9 cellular contexts compared by ENCODE assay signal in genomic region chr11:269146-269890, GRCh38. TPM values are rescaled to one million over a fixed set of nuclear protein-coding genes. Genes with fewer than 3 reads are reported as not detected.
DNase-seq lines count a peak whose midpoint lies in the region; ATAC-seq, FAIRE-seq and TF ChIP-seq lines count a peak whose summit lies in the region.
"Had no signal": no experiment of that assay in that cellular context is flagged by ENCODE, and none has a peak within 500 bp of the region (broad histone marks: within the 10 kb centered on the region; RNA-seq: fewer than 3 reads in every experiment).

No MANE protein-coding gene starts in this region.

- ATAC-seq in HG03558 (IDR thresholded peaks at IDR 0.05; ENCODE audit: extremely low read depth, unreplicated experiment): peak; percentile 60
- ATAC-seq in WTC11: no peak

- FAIRE-seq in H54 (lab: Jason Lieb, UNC): no peak
- FAIRE-seq: islet of Langerhans had no signal

- BruUV-seq in Calu3 (replicated peaks; lab: Mats Ljungman, UMichigan): no TSS peak

- H3K4me3 Mint-ChIP-seq in Calu3 (ENCODE audit: low read depth, unreplicated experiment): peak overlapping the region; percentile 39
- H3K4me3 Mint-ChIP-seq in WTC11: peak overlapping the region; percentile 46

- TF ChIP-seq POLR2A in H54 (IDR thresholded peaks at IDR 0.05; ENCODE audit: low read depth, low read length): no peak

- H3K27ac Mint-ChIP-seq in Calu3 (ENCODE audit: unreplicated experiment): peak overlapping the region; percentile 28
- peak overlapping the region; percentile 71 for H3K27ac Mint-ChIP-seq in WTC11

- no peaks in the 10 kb centered on the region for H3K36me3 Mint-ChIP-seq in Calu3 (ENCODE audit: insufficient read depth, unreplicated experiment)
- 0 out of 2 replicates have a peak, but pooled peaks cover 3% of the 10 kb centered on the region for H3K36me3 Mint-ChIP-seq in WTC11

- no peaks in the 10 kb centered on the region for H3K9me3 Mint-ChIP-seq in Calu3 (ENCODE audit: low read depth, unreplicated experiment)
- peaks cover 11% of the 10 kb centered on the region; the same call in 1 of the 2 replicates for H3K9me3 Mint-ChIP-seq in WTC11

- intact Hi-C loops in Calu3 (cut with micrococcal nuclease; ENCODE audit: unreplicated experiment): no loop called here

- H3K4me1 Mint-ChIP-seq in Calu3 (ENCODE audit: low read depth, unreplicated experiment): peaks cover 18% of the 10 kb centered on the region
- H3K4me1 Mint-ChIP-seq in WTC11: peaks cover 28% of the 10 kb centered on the region

- DNase-seq in Calu3 (no peak), GM20000 (ENCODE audit: low spot score) (peak; percentile 78), WTC11 (ENCODE audit: low spot score) (no peak), globus pallidus (ENCODE audit: low spot score) (peak; percentile 47), NCI-H2029 treated with DMSO at 0.1 percent for 48 hours (lab: John Stamatoyannopoulos, UW) (no peak), H54 (ENCODE audit: insufficient read length, low spot score) (no peak)
- DNase-seq in stimulated activated CD4-positive, alpha-beta T cell treated with anti-CD3 and anti-CD28 coated beads, Interleukin-4, amount 100 ng/mL, for 24 hours: peak; percentile 66

- TF ChIP-seq CTCF in Calu3 (IDR thresholded peaks at IDR 0.05; ENCODE audit: unreplicated experiment) (no peak), GM20000 (IDR thresholded peaks at IDR 0.05; ENCODE audit: extremely low read depth, missing control alignments) (no peak), WTC11 (IDR thresholded peaks at IDR 0.05) (no peak)

- CTCF ChIA-PET in Calu3 (lab: Charles Lee) (interaction anchor here (1.0 kb wide), 2 partner anchors 12 to 125 kb away, joined by 3 read pairs; partner anchors contain the start of gene PKP3), WTC11 (lab: Charles Lee) (interaction anchor here (0.9 to 2.9 kb wide), 6 partner anchors 10 to 99 kb away, joined by 3 to 20 read pairs (median 4); no protein-coding TSS in a partner anchor)

- POLR2A ChIA-PET in WTC11 (lab: Charles Lee): interaction anchor here (0.9 kb wide), 1 partner anchor 31 kb away, joined by 3 read pairs; no protein-coding TSS in a partner anchor

- H3K27me3 Mint-ChIP-seq in Calu3 (ENCODE audit: unreplicated experiment): peaks cover 45% of the 10 kb centered on the region
- no peaks in the 10 kb centered on the region; the same call in 1 of the 2 replicates for H3K27me3 Mint-ChIP-seq in WTC11 (ENCODE audit: low read depth)

TF ChIP-seq in WTC11, 78 proteins besides CTCF, POLR2A, EP300 and RAD21 (continues in another document):
- TF ChIP-seq PREB (CRISPR knock-in tag; IDR thresholded peaks at IDR 0.05; ENCODE audit: borderline replicate concordance): no peak
- TF ChIP-seq ZNF219 (CRISPR knock-in tag; IDR thresholded peaks at IDR 0.05; ENCODE audit: borderline replicate concordance): no peak
- TF ChIP-seq ZBTB43 (CRISPR knock-in tag; IDR thresholded peaks at IDR 0.05): no peak
- peak; percentile 70; the same call in 1 of the 2 replicates for TF ChIP-seq USF1 (CRISPR knock-in tag; IDR thresholded peaks at IDR 0.05)
- TF ChIP-seq MAX (CRISPR knock-in tag; IDR thresholded peaks at IDR 0.05): no peak
- TF ChIP-seq HMGA2 (CRISPR knock-in tag; IDR thresholded peaks at IDR 0.05): no peak
- no peak for TF ChIP-seq NR1H2 (CRISPR knock-in tag; IDR thresholded peaks at IDR 0.05)
- TF ChIP-seq GABPB1 (CRISPR knock-in tag; IDR thresholded peaks at IDR 0.05): peak; percentile 86
- TF ChIP-seq ZMAT4 (CRISPR knock-in tag; IDR thresholded peaks at IDR 0.05): no peak
- no peak for TF ChIP-seq ZNF232 (CRISPR knock-in tag; IDR thresholded peaks at IDR 0.05)
- TF ChIP-seq OVOL2 (CRISPR knock-in tag; IDR thresholded peaks at IDR 0.05; ENCODE audit: borderline replicate concordance): no peak
- no peak for TF ChIP-seq E2F4 (CRISPR knock-in tag; IDR thresholded peaks at IDR 0.05; ENCODE audit: borderline replicate concordance, low read depth)
- no peak for TF ChIP-seq ZNF671 (CRISPR knock-in tag; IDR thresholded peaks at IDR 0.05)
- TF ChIP-seq ATF1 (CRISPR knock-in tag; IDR thresholded peaks at IDR 0.05): no peak
- TF ChIP-seq FOXJ3 (CRISPR knock-in tag; IDR thresholded peaks at IDR 0.05; ENCODE audit: borderline replicate concordance): no peak
- no peak for TF ChIP-seq ATF6 (CRISPR knock-in tag; IDR thresholded peaks at IDR 0.05)
- no peak for TF ChIP-seq ERG (CRISPR knock-in tag; IDR thresholded peaks at IDR 0.05)
- no peak for TF ChIP-seq ZNF317 (CRISPR knock-in tag; IDR thresholded peaks at IDR 0.05; ENCODE audit: borderline replicate concordance, low read depth)
- TF ChIP-seq ZNF138 (CRISPR knock-in tag; conservative IDR thresholded peaks at IDR 0.05): no peak

RNA-seq across cellular contexts. Expression of gene NLRP6, which starts 8.9 kb away (rescaled TPM):
- not detected in 2 replicates for total RNA-seq in Calu3 (2022)
- total RNA-seq in WTC11 (2021): 0.09 to 0.14 TPM in 2 of 3 replicates, not detected in the other

RNA-seq across cellular contexts. Expression of gene PGGHG, which starts 19.6 kb away (rescaled TPM):
- total RNA-seq in Calu3 (2022) (9.5 and 13.5 TPM in 2 replicates), WTC11 (2021) (74.9 to 111 TPM (median 106 TPM) in 3 replicates)

RNA-seq across cellular contexts. Expression of gene IFITM5, which starts 30.0 kb away (rescaled TPM):
- total RNA-seq in Calu3 (2022) (not detected in 2 replicates), WTC11 (2021) (not detected in 3 replicates)

RNA-seq across cellular contexts. Expression of gene PSMD13, which starts 32.5 kb away (rescaled TPM):
- total RNA-seq in Calu3 (2022) (165 and 172 TPM in 2 replicates), WTC11 (2021) (144 to 148 TPM (median 147 TPM) in 3 replicates)

RNA-seq across cellular contexts. Expression of gene SIRT3, which starts 33.2 kb away (rescaled TPM):
- 19.2 and 19.7 TPM in 2 replicates for total RNA-seq in Calu3 (2022)
- total RNA-seq in WTC11 (2021): 19.2 to 21.0 TPM (median 20.5 TPM) in 3 replicates

Comparison
In these comparisons a context has a peak if more than half of its experiments do, and no peak if none do; other contexts are left out.
1. DNase-seq: peak in GM20000 (single experiment), globus pallidus (single experiment) and stimulated activated CD4-positive, alpha-beta T cell treated with anti-CD3 and anti-CD28 coated beads, Interleukin-4, amount 100 ng/mL, for 24 hours (single experiment); none in Calu3 (single experiment), WTC11 (single experiment), NCI-H2029 treated with DMSO at 0.1 percent for 48 hours (single experiment) and H54 (single experiment).